ENCODE assay signal across 8 cellular contexts in genomic region chr18:79068946-79069791, GRCh38. TPM values are rescaled to one million over a fixed set of nuclear protein-coding genes. Genes with fewer than 3 reads are reported as not detected.
A peak's percentile ranks its signal among the peaks of the same experiment; 100 is the strongest.
DNase-seq lines count a peak whose midpoint lies in the region; ATAC-seq and TF ChIP-seq lines count a peak whose summit lies in the region.

ATP9B (plus strand) TSS chr18:79069394; CDS start chr18:79069411, 17 bp downstream.

- intact Hi-C loops in natural killer cell (cut with micrococcal nuclease), result loop anchor here (2.0 to 10.0 kb wide), 8 partner anchors 68 to 613 kb away; no protein-coding TSS in a partner anchor

- H3K27ac Mint-ChIP-seq in activated T-helper 17 cell treated with anti-CD3 and anti-CD28 coated beads, Interleukin-2, amount 50 U/mL, for 72 hours, result peak within 1 kb of the TSS; percentile 90
- H3K27ac Mint-ChIP-seq in natural killer cell, result peak within 1 kb of the TSS; percentile 85 to 94

- H3K27ac ChIP-seq in DOHH2 (ENCODE audit: low read depth, low read length), result peak within 1 kb of the TSS; percentile 42
- peak within 1 kb of the TSS; percentile 81 for H3K27ac ChIP-seq in KOPT-K1 (ENCODE audit: low read depth, low read length, poor library complexity, severe bottlenecking)
- peak within 1 kb of the TSS; percentile 93 for H3K27ac ChIP-seq in RWPE1

- peak within 1 kb of the TSS; percentile 83 for H3K4me3 ChIP-seq in DOHH2 (ENCODE audit: low read length)
- peak within 1 kb of the TSS; percentile 84 for H3K4me3 ChIP-seq in fibroblast of mammary gland (ENCODE audit: control insufficient read depth, low read depth, low read length)

- H3K9me2 ChIP-seq in DOHH2 (replicated peaks; ENCODE audit: control insufficient read depth, low read length), result no peaks in the 10 kb centered on the region

- H3K4me2 ChIP-seq in DOHH2 (ENCODE audit: low read length), result peak within 1 kb of the TSS; percentile 84

- H3K4me1 Mint-ChIP-seq in activated T-helper 17 cell treated with anti-CD3 and anti-CD28 coated beads, Interleukin-2, amount 50 U/mL, for 72 hours, result peaks cover 28% of the 10 kb centered on the region
- peaks cover 36 to 59% of the 10 kb centered on the region in 2 donors for H3K4me1 Mint-ChIP-seq in natural killer cell

- ATAC-seq in GM21786 (IDR thresholded peaks at IDR 0.05; ENCODE audit: unreplicated experiment) (peak; percentile 87), natural killer cell (peak; percentile 76 to 89 (median 82))
- ATAC-seq in activated T-helper 17 cell treated with anti-CD3 and anti-CD28 coated beads, Interleukin-2, amount 50 U/mL, for 72 hours (replicated peaks), result peak; percentile 87

- POLR2A ChIA-PET in RWPE1 (lab: Yijun Ruan, JAX; ENCODE audit: low non-redundant PET), result no interaction called here

- H3F3A ChIP-seq in DOHH2 (ENCODE audit: control insufficient read depth, insufficient read depth), result peaks cover 8% of the 10 kb centered on the region

- H3K27me3 ChIP-seq in DOHH2 (ENCODE audit: control insufficient read depth, low read length), result no peaks in the 10 kb centered on the region

- CTCF ChIA-PET in RWPE1 (lab: Yijun Ruan, JAX), result no interaction called here

- H3K36me3 Mint-ChIP-seq in activated T-helper 17 cell treated with anti-CD3 and anti-CD28 coated beads, Interleukin-2, amount 50 U/mL, for 72 hours (ENCODE audit: low read depth), result peaks cover 7% of the 10 kb centered on the region
- no peaks in the 10 kb centered on the region for H3K36me3 Mint-ChIP-seq in natural killer cell

- peak within 1 kb of the TSS; percentile 84 for H3K4me3 Mint-ChIP-seq in activated T-helper 17 cell treated with anti-CD3 and anti-CD28 coated beads, Interleukin-2, amount 50 U/mL, for 72 hours
- peak within 1 kb of the TSS; percentile 85 for H3K4me3 Mint-ChIP-seq in natural killer cell

- H4K20me1 ChIP-seq in DOHH2 (ENCODE audit: control insufficient read depth, insufficient read depth, low read depth, low read length), result no peaks in the 10 kb centered on the region

- DNase-seq in RWPE1 (ENCODE audit: low spot score), result peak; percentile 97
- peak; percentile 96 for DNase-seq in fibroblast of mammary gland (ENCODE audit: low read depth)
- peak; percentile 100 for DNase-seq in natural killer cell
- DNase-seq in stimulated activated naive CD4-positive, alpha-beta T cell treated with Interleukin-2 at 50 U/mL for 16 hours (lab: John Stamatoyannopoulos, UW), result peak; percentile 97

- TF ChIP-seq CTCF in DOHH2 (IDR thresholded peaks at IDR 0.05; ENCODE audit: low read depth, low read length, poor library complexity, severe bottlenecking) (no peak), RWPE1 (conservative IDR thresholded peaks at IDR 0.05; ENCODE audit: low read depth) (no peak), fibroblast of mammary gland (conservative IDR thresholded peaks at IDR 0.05; ENCODE audit: control insufficient read depth, insufficient read depth, low read depth, low read length) (no peak), natural killer cell (IDR thresholded peaks at IDR 0.05) (no peak)

- H3K9me3 ChIP-seq in DOHH2 (ENCODE audit: control insufficient read depth, insufficient read depth, low read length) (peaks cover 9% of the 10 kb centered on the region; the same call in 1 of the 2 replicates), KOPT-K1 (ENCODE audit: insufficient read depth, low read length, poor library complexity, severe bottlenecking) (peaks cover 19% of the 10 kb centered on the region)

- peaks cover 15% of the 10 kb centered on the region for H3K27me3 Mint-ChIP-seq in activated T-helper 17 cell treated with anti-CD3 and anti-CD28 coated beads, Interleukin-2, amount 50 U/mL, for 72 hours
- peaks cover 0 to 15% of the 10 kb centered on the region in 2 donors for H3K27me3 Mint-ChIP-seq in natural killer cell (ENCODE audit: low read depth in 2 of 2)

- peaks cover 46% of the 10 kb centered on the region for H3K79me2 ChIP-seq in DOHH2 (ENCODE audit: control insufficient read depth, low read length)

- H3K36me3 ChIP-seq in DOHH2 (ENCODE audit: control insufficient read depth, low read length) (peaks cover 5% of the 10 kb centered on the region; the same call in 1 of the 2 replicates), KOPT-K1 (ENCODE audit: insufficient read depth, low read length) (no peaks in the 10 kb centered on the region)

- peaks cover 21% of the 10 kb centered on the region for H3K4me1 ChIP-seq in DOHH2 (ENCODE audit: control insufficient read depth, low read length)

- peaks cover 21% of the 10 kb centered on the region for H3K9me3 Mint-ChIP-seq in activated T-helper 17 cell treated with anti-CD3 and anti-CD28 coated beads, Interleukin-2, amount 50 U/mL, for 72 hours
- H3K9me3 Mint-ChIP-seq in natural killer cell, result peaks cover 21 to 23% of the 10 kb centered on the region in 2 donors

RNA-seq across cellular contexts. Expression of gene ATP9B, which starts in this region (rescaled TPM):
- 10 to 100 TPM; 23.3 to 29.4 TPM for total RNA-seq in activated T-helper 17 cell treated with anti-CD3 and anti-CD28 coated beads, Interleukin-2, amount 50 U/mL, for 72 hours
- total RNA-seq in natural killer cell, result 10 to 100 TPM; 66.0 to 78.9 (median 68.0) TPM

Comparison
In these comparisons a context has a peak if more than half of its experiments do, and no peak if none do; other contexts are left out.
1. Peak in every context shown above with its lines: DNase-seq, ATAC-seq, H3K4me3 ChIP-seq and H3K27ac ChIP-seq.
2. H3K27ac ChIP-seq: peak in every context shown above with its lines; median percentile 93 in RWPE1; 81 in KOPT-K1; 42 in DOHH2.